15 cellular contexts compared by ENCODE assay signal in the genomic region with DNA sequence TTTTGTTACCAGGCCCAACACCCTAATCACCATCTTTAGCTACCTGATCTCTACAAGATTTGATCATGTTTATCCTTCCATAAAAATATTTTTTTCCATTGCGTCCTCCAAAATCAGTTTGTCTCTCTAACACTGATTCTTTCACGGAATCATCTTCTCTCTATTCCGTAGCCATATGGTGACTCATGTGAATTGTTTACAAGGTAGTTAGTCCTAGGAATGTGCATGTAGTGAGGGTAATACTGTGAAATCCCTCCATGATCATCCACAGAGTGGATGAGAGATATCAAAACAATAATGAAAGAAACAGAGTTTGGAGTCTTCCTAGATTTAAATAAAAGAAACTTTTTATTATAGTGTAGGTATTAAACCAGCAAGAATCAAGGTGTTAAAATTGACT.
DNase-seq lines count a peak whose midpoint lies in the region; ATAC-seq and TF ChIP-seq lines count a peak whose summit lies in the region.
"Had no signal": no experiment of that assay in that cellular context is flagged by ENCODE, and none has a peak within 500 bp of the region (broad histone marks: within the 10 kb centered on the region; RNA-seq: fewer than 3 reads in every experiment).

No MANE protein-coding gene starts in this region.

- H3K79me1 ChIP-seq in mesenchymal stem cell (replicated peaks; ENCODE audit: low read length, poor library complexity, severe bottlenecking) = no peaks in the 10 kb centered on the region

- H2BK12ac ChIP-seq in mesenchymal stem cell (ENCODE audit: low read length in 2 of 2) = no peak overlapping the region

- no peak for ATAC-seq in HCT116
- ATAC-seq: A549 had no signal

- 71% methylated on average over 1 of the region's 3 CpGs for WGBS in mesenchymal stem cell

- H3K4me2 ChIP-seq in HCT116 (ENCODE audit: low read length) = no peak overlapping the region
- no peak overlapping the region for H3K4me2 ChIP-seq in mesenchymal stem cell (ENCODE audit: low read length, poor library complexity, severe bottlenecking)
- H3K4me2 ChIP-seq: A549 had no signal

- H3K27ac Mint-ChIP-seq in Calu3 (ENCODE audit: unreplicated experiment) (no peak overlapping the region), progenitor cell of endocrine pancreas (no peak overlapping the region)

- H3K18ac ChIP-seq in mesenchymal stem cell (ENCODE audit: low read depth in 1 of 2, low read length in 2 of 2) = no peak overlapping the region

- H3K4me3 ChIP-seq in HCT116 (replicated peaks in 1 of 2; ENCODE audit: low read depth in 1 of 2, low read length in 2 of 2) (no peak overlapping the region), mesenchymal stem cell (ENCODE audit: insufficient read depth in 1 of 2, low read depth in 1 of 2, low read length in 2 of 2) (no peak overlapping the region)
- H3K4me3 ChIP-seq: A549 had no signal

- no peaks in the 10 kb centered on the region for H3K9me2 ChIP-seq in HCT116 (ENCODE audit: insufficient read depth)

- no peak overlapping the region for H2BK120ac ChIP-seq in mesenchymal stem cell (ENCODE audit: low read depth, low read length)

- no peak overlapping the region for H3K23ac ChIP-seq in mesenchymal stem cell (ENCODE audit: low read length in 2 of 2)

- TF ChIP-seq CTCF in HCT116 (IDR thresholded peaks at IDR 0.05 in 2 of 3, conservative IDR thresholded peaks at IDR 0.05 in 1 of 3; ENCODE audit: borderline replicate concordance in 1 of 3, insufficient read depth in 1 of 3, low read depth in 2 of 3, low read length in 2 of 3) (no peak), Calu3 (IDR thresholded peaks at IDR 0.05; ENCODE audit: unreplicated experiment) (no peak), progenitor cell of endocrine pancreas (IDR thresholded peaks at IDR 0.05; ENCODE audit: unreplicated experiment) (no peak)

- intact Hi-C loops in HCT116 (cut with micrococcal nuclease) (no loop called here), Calu3 (cut with micrococcal nuclease; ENCODE audit: unreplicated experiment) (no loop called here)

- H3K27ac ChIP-seq in HCT116 (ENCODE audit: low read depth, low read length) (no peak overlapping the region), mesenchymal stem cell (ENCODE audit: low read length, poor library complexity, severe bottlenecking) (no peak overlapping the region)
- H3K27ac ChIP-seq: 22Rv1, A549, C4-2B had no signal

- no peak overlapping the region for H4K8ac ChIP-seq in mesenchymal stem cell (ENCODE audit: low read length)

- H3K14ac ChIP-seq in mesenchymal stem cell (ENCODE audit: low read length in 2 of 2) = no peak overlapping the region

- no peaks in the 10 kb centered on the region for H3K36me3 Mint-ChIP-seq in Calu3 (ENCODE audit: insufficient read depth, unreplicated experiment)
- peaks cover 8% of the 10 kb centered on the region for H3K36me3 Mint-ChIP-seq in progenitor cell of endocrine pancreas (ENCODE audit: insufficient read depth)

- TF ChIP-seq POLR2A in HCT116 (IDR thresholded peaks at IDR 0.05; ENCODE audit: borderline replicate concordance, extremely low read depth, insufficient read depth, insufficient read length) = no peak

- H3K79me2 ChIP-seq in HCT116 (ENCODE audit: insufficient read depth, low read length) = no peaks in the 10 kb centered on the region

- no peak overlapping the region for H2AFZ ChIP-seq in HCT116 (ENCODE audit: low read depth, low read length, poor library complexity, severe bottlenecking)
- no peak overlapping the region for H2AFZ ChIP-seq in mesenchymal stem cell (ENCODE audit: low read depth, low read length)

- no peak overlapping the region for H4K91ac ChIP-seq in mesenchymal stem cell (ENCODE audit: low read length)

- no peak for TF ChIP-seq RAD21 in HCT116 (IDR thresholded peaks at IDR 0.05; ENCODE audit: low read depth)

- H2BK15ac ChIP-seq in mesenchymal stem cell (ENCODE audit: low read depth, poor library complexity, severe bottlenecking) = no peak overlapping the region

- H3K27me3 Mint-ChIP-seq in Calu3 (ENCODE audit: unreplicated experiment) (no peaks in the 10 kb centered on the region), progenitor cell of endocrine pancreas (no peaks in the 10 kb centered on the region)
- H3K27me3 Mint-ChIP-seq: CD4-positive, alpha-beta memory T cell had no signal

- RAD21 ChIA-PET in HCT116 (lab: Charles Lee; ENCODE audit: low non-redundant PET in 1 of 2, low total read pairs in 2 of 2, uncharacterized antibody in 2 of 2, unreplicated experiment in 2 of 2) = no interaction called here

- no peak overlapping the region for H2AK5ac ChIP-seq in mesenchymal stem cell (ENCODE audit: low read length, severe bottlenecking)

- H3K4me1 Mint-ChIP-seq in Calu3 (ENCODE audit: low read depth, unreplicated experiment) = no peaks in the 10 kb centered on the region
- H3K4me1 Mint-ChIP-seq in progenitor cell of endocrine pancreas (ENCODE audit: low read depth) = peaks cover 7% of the 10 kb centered on the region
- H3K4me1 Mint-ChIP-seq: CD4-positive, alpha-beta memory T cell had no signal

- H3K4me3 Mint-ChIP-seq in Calu3 (ENCODE audit: low read depth, unreplicated experiment) = no peak overlapping the region
- H3K4me3 Mint-ChIP-seq in progenitor cell of endocrine pancreas (ENCODE audit: low read depth) = no peak overlapping the region
- H3K4me3 Mint-ChIP-seq: CD4-positive, alpha-beta memory T cell had no signal

- H3K9me3 Mint-ChIP-seq in Calu3 (ENCODE audit: low read depth, unreplicated experiment) (peaks cover 14% of the 10 kb centered on the region), progenitor cell of endocrine pancreas (ENCODE audit: low read depth) (peaks cover 26% of the 10 kb centered on the region)

- TSS peak; percentile 12 for BruUV-seq in HCT116 (replicated peaks; lab: Mats Ljungman, UMichigan)
- BruUV-seq in Calu3 (replicated peaks; lab: Mats Ljungman, UMichigan) = no TSS peak

- H3K9me3 ChIP-seq in HCT116 (ENCODE audit: control insufficient read depth in 1 of 2, insufficient read depth in 1 of 2, low read depth in 1 of 2, low read length in 2 of 2) = peaks cover 0 to 5% of the 10 kb centered on the region in 2 experiments; a peak in 1 of 4 replicates
- peaks cover 35% of the 10 kb centered on the region for H3K9me3 ChIP-seq in mesenchymal stem cell (ENCODE audit: control insufficient read depth, low read length)

- H3K36me3 ChIP-seq in HCT116 (ENCODE audit: control insufficient read depth in 1 of 2, insufficient read depth in 2 of 2, low read length in 2 of 2) (no peaks in the 10 kb centered on the region), mesenchymal stem cell (ENCODE audit: control insufficient read depth in 1 of 2, insufficient read depth in 2 of 2, low read depth in 1 of 2, low read length in 2 of 2) (no peaks in the 10 kb centered on the region)

- H4K20me1 ChIP-seq in HCT116 (ENCODE audit: insufficient read depth) = no peaks in the 10 kb centered on the region

- H3K4ac ChIP-seq in mesenchymal stem cell (ENCODE audit: low read depth in 1 of 2, low read length in 2 of 2) = no peak overlapping the region

- H3K27me3 ChIP-seq in HCT116 (ENCODE audit: insufficient read depth, low read length) = no peaks in the 10 kb centered on the region
- no peaks in the 10 kb centered on the region for H3K27me3 ChIP-seq in mesenchymal stem cell (ENCODE audit: control insufficient read depth in 1 of 2, insufficient read depth in 1 of 2, low read length in 2 of 2)

- POLR2A ChIA-PET in HCT116 (lab: Charles Lee) = no interaction called here

- DNase-seq in EH (ENCODE audit: low read depth) = peak; percentile 18
- no peak for DNase-seq in HCT116 (ENCODE audit: low read depth, low spot score)
- DNase-seq in amniotic epithelial cell (ENCODE audit: low read depth) = peak; percentile 66
- peak; percentile 63 for DNase-seq in mesenchymal stem cell
- no peak for DNase-seq in Calu3
- no peak for DNase-seq in progenitor cell of endocrine pancreas (ENCODE audit: low spot score, unreplicated experiment)
- no peak for DNase-seq in MV-4-11 (lab: John Stamatoyannopoulos, UW)
- DNase-seq: CD4-positive, alpha-beta memory T cell; DMS79 treated with DMSO at 0.1 percent for 48 hours; GDM1; GOT3; H7 had no signal

- H3K4me1 ChIP-seq in HCT116 (ENCODE audit: control insufficient read depth in 1 of 2, insufficient read depth in 2 of 2, low read length in 2 of 2) = peaks cover 7 to 10% of the 10 kb centered on the region in 2 experiments
- H3K4me1 ChIP-seq in mesenchymal stem cell (ENCODE audit: control insufficient read depth, insufficient read depth, low read depth, low read length) = no peaks in the 10 kb centered on the region

- CTCF ChIA-PET in HCT116 (lab: Charles Lee) = no interaction called here
- CTCF ChIA-PET in Calu3 (lab: Charles Lee) = interaction anchor here (0.8 kb wide), 1 partner anchor 12 kb away, joined by 3 read pairs; no protein-coding TSS in a partner anchor

- H3K9ac ChIP-seq in HCT116 (ENCODE audit: low read length) (no peak overlapping the region), mesenchymal stem cell (ENCODE audit: low read length) (no peak overlapping the region)

- no peak overlapping the region for H2BK5ac ChIP-seq in mesenchymal stem cell (ENCODE audit: low read depth, low read length, poor library complexity, severe bottlenecking)

TF ChIP-seq in HCT116, 20 proteins besides CTCF, POLR2A, EP300 and RAD21 (continues in another document):
- TF ChIP-seq, protein P1, sequence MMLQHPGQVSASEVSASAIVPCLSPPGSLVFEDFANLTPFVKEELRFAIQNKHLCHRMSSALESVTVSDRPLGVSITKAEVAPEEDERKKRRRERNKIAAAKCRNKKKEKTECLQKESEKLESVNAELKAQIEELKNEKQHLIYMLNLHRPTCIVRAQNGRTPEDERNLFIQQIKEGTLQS (IDR thresholded peaks at IDR 0.05) = no peak

Comparison
In these comparisons a context has a peak if more than half of its experiments do, and no peak if none do; other contexts are left out.
1. DNase-seq: peak in EH (single experiment), amniotic epithelial cell (single experiment) and mesenchymal stem cell (single experiment); none in HCT116 (single experiment), Calu3 (single experiment), progenitor cell of endocrine pancreas (single experiment) and MV-4-11 (single experiment).